8 cellular contexts compared by ENCODE assay signal in genomic region chr22:17734197-17734596, GRCh38. TPM values are rescaled to one million over a fixed set of nuclear protein-coding genes. Genes with fewer than 3 reads are reported as not detected.
DNase-seq lines count a peak whose midpoint lies in the region; ATAC-seq and TF ChIP-seq lines count a peak whose summit lies in the region.

No MANE protein-coding gene starts in this region.

- CTCF ChIA-PET in activated CD8-positive, alpha-beta T cell treated with anti-CD3 and anti-CD28 coated beads for 36 hours (lab: Charles Lee): interaction anchor here (0.9 to 2.5 kb wide), 7 partner anchors 9 to 343 kb away, joined by 3 to 11 read pairs (median 3); partner anchors contain the start of gene PEX26

- H3K4me1 ChIP-seq in CD4-positive, CD25-positive, alpha-beta regulatory T cell (ENCODE audit: control insufficient read depth, insufficient read depth, low read length, poor library complexity, severe bottlenecking): peaks cover 5% of the 10 kb centered on the region
- H3K4me1 ChIP-seq in GM23338 (ENCODE audit: insufficient read depth) (no peaks in the 10 kb centered on the region), spleen (peaks cover 0 to 15% (median 0%) of the 10 kb centered on the region in 6 donors), vagina (no peaks in the 10 kb centered on the region), neural progenitor cell (no peaks in the 10 kb centered on the region)

- H2AFZ ChIP-seq in GM23338: no peak overlapping the region
- no peak overlapping the region for H2AFZ ChIP-seq in neural progenitor cell (replicated peaks)

- H4K20me1 ChIP-seq in GM23338 (replicated peaks; ENCODE audit: insufficient read depth) (no peaks in the 10 kb centered on the region; the same call in 1 of the 2 replicates), neural progenitor cell (ENCODE audit: low read depth) (no peaks in the 10 kb centered on the region)

- no peaks in the 10 kb centered on the region for H3K9me3 ChIP-seq in CD4-positive, CD25-positive, alpha-beta regulatory T cell (ENCODE audit: control insufficient read depth in 2 of 2, low read length in 2 of 2)
- H3K9me3 ChIP-seq in spleen (no peaks in the 10 kb centered on the region), vagina (no peaks in the 10 kb centered on the region), neural progenitor cell (ENCODE audit: low read depth) (no peaks in the 10 kb centered on the region)

- no peak overlapping the region for H3K4me2 ChIP-seq in GM23338
- no peak overlapping the region for H3K4me2 ChIP-seq in neural progenitor cell

- no peak for TF ChIP-seq CTCF in GM23338 (conservative IDR thresholded peaks at IDR 0.05; ENCODE audit: low read depth in 2 of 2)
- no peak for TF ChIP-seq CTCF in activated CD8-positive, alpha-beta T cell treated with anti-CD3 and anti-CD28 coated beads for 36 hours (IDR thresholded peaks at IDR 0.05)
- TF ChIP-seq CTCF in spleen (IDR thresholded peaks at IDR 0.05 in 8 of 11, conservative IDR thresholded peaks at IDR 0.05 in 3 of 11): no peak
- TF ChIP-seq CTCF in vagina (IDR thresholded peaks at IDR 0.05): no peak
- no peak for TF ChIP-seq CTCF in neural progenitor cell (IDR thresholded peaks at IDR 0.05)

- WGBS in spleen, 5 donors: 23 to 38% (median 28%) methylated on average over 4 of the region's 4 CpGs

- peaks cover 77% of the 10 kb centered on the region for H3K36me3 ChIP-seq in CD4-positive, CD25-positive, alpha-beta regulatory T cell (ENCODE audit: control insufficient read depth, insufficient read depth, low read length)
- peaks cover 10% of the 10 kb centered on the region; the same call in 1 of the 2 replicates for H3K36me3 ChIP-seq in GM23338 (ENCODE audit: insufficient read depth)
- H3K36me3 ChIP-seq in spleen: peaks cover 8 to 100% (median 71%) of the 10 kb centered on the region in 6 donors
- H3K36me3 ChIP-seq in vagina: peaks cover 0 to 31% of the 10 kb centered on the region in 2 donors
- H3K36me3 ChIP-seq in neural progenitor cell: no peaks in the 10 kb centered on the region

- no peak overlapping the region for H3K4me3 Mint-ChIP-seq in CD4-positive, CD25-positive, alpha-beta regulatory T cell
- no peak overlapping the region for H3K4me3 Mint-ChIP-seq in GM23338
- H3K4me3 Mint-ChIP-seq in activated CD8-positive, alpha-beta T cell treated with anti-CD3 and anti-CD28 coated beads for 36 hours: no peak overlapping the region
- H3K4me3 Mint-ChIP-seq in immature natural killer cell: peak overlapping the region in 2 of 5 donors; percentile 44 to 72
- no peak overlapping the region for H3K4me3 Mint-ChIP-seq in neural progenitor cell

- peaks cover 30% of the 10 kb centered on the region for H3K36me3 Mint-ChIP-seq in CD4-positive, CD25-positive, alpha-beta regulatory T cell
- H3K36me3 Mint-ChIP-seq in GM23338 (ENCODE audit: low read depth): peaks cover 14% of the 10 kb centered on the region; the same call in 2 of the 3 replicates
- peaks cover 13% of the 10 kb centered on the region for H3K36me3 Mint-ChIP-seq in activated CD8-positive, alpha-beta T cell treated with anti-CD3 and anti-CD28 coated beads for 36 hours (ENCODE audit: low read depth)
- H3K36me3 Mint-ChIP-seq in immature natural killer cell: peaks cover 5 to 18% (median 14%) of the 10 kb centered on the region in 3 donors
- peaks cover 12% of the 10 kb centered on the region for H3K36me3 Mint-ChIP-seq in neural progenitor cell

- peak in 1 of 2 donors; percentile 59 for ATAC-seq in CD4-positive, CD25-positive, alpha-beta regulatory T cell (ENCODE audit: low read depth in 2 of 2)
- ATAC-seq in GM23338: no peak
- ATAC-seq in activated CD8-positive, alpha-beta T cell treated with anti-CD3 and anti-CD28 coated beads for 36 hours: peak; percentile 85
- no peak for ATAC-seq in HG02970 (IDR thresholded peaks at IDR 0.05; ENCODE audit: low FRiP score, unreplicated experiment)

- TF ChIP-seq POLR2A in spleen (IDR thresholded peaks at IDR 0.05) (no peak), vagina (IDR thresholded peaks at IDR 0.05) (no peak)

- intact Hi-C loops in activated CD8-positive, alpha-beta T cell treated with anti-CD3 and anti-CD28 coated beads for 36 hours (cut with micrococcal nuclease): no loop called here
- intact Hi-C loops in spleen (cut with DNase I; ENCODE audit: low total_unique reads) (no loop called here), vagina (cut with DNase I) (no loop called here)

- H3K79me2 ChIP-seq in GM23338 (replicated peaks; ENCODE audit: insufficient read depth) (no peaks in the 10 kb centered on the region), neural progenitor cell (ENCODE audit: low read depth) (no peaks in the 10 kb centered on the region)

- no peaks in the 10 kb centered on the region for H3K27me3 ChIP-seq in CD4-positive, CD25-positive, alpha-beta regulatory T cell (ENCODE audit: control insufficient read depth, insufficient read depth, low read length)
- H3K27me3 ChIP-seq in GM23338 (ENCODE audit: insufficient read depth) (no peaks in the 10 kb centered on the region), spleen (replicated peaks in 1 of 7) (no peaks in the 10 kb centered on the region), vagina (no peaks in the 10 kb centered on the region), neural progenitor cell (no peaks in the 10 kb centered on the region)

- H3K27ac ChIP-seq in CD4-positive, CD25-positive, alpha-beta regulatory T cell (ENCODE audit: insufficient read depth, low read length, poor library complexity, severe bottlenecking): no peak overlapping the region
- H3K27ac ChIP-seq in GM23338 (ENCODE audit: low read depth): peak overlapping the region; percentile 50; the same call in 1 of the 2 replicates
- peak overlapping the region in 2 of 8 donors; percentile 15 to 36 for H3K27ac ChIP-seq in spleen
- no peak overlapping the region for H3K27ac ChIP-seq in vagina
- H3K27ac ChIP-seq in neural progenitor cell: no peak overlapping the region

- peak overlapping the region; percentile 53 to 92 (median 87) for H3K27ac Mint-ChIP-seq in CD4-positive, CD25-positive, alpha-beta regulatory T cell
- H3K27ac Mint-ChIP-seq in GM23338: no peak overlapping the region
- H3K27ac Mint-ChIP-seq in activated CD8-positive, alpha-beta T cell treated with anti-CD3 and anti-CD28 coated beads for 36 hours: peak overlapping the region; percentile 59
- H3K27ac Mint-ChIP-seq in immature natural killer cell: peak overlapping the region; percentile 65 to 96 (median 84)
- no peak overlapping the region for H3K27ac Mint-ChIP-seq in neural progenitor cell

- H3K4me1 Mint-ChIP-seq in CD4-positive, CD25-positive, alpha-beta regulatory T cell: peaks cover 0 to 11% (median 5%) of the 10 kb centered on the region in 4 donors
- H3K4me1 Mint-ChIP-seq in GM23338 (no peaks in the 10 kb centered on the region), immature natural killer cell (peaks cover 16 to 28% of the 10 kb centered on the region in 2 donors), neural progenitor cell (no peaks in the 10 kb centered on the region)
- peaks cover 15% of the 10 kb centered on the region for H3K4me1 Mint-ChIP-seq in activated CD8-positive, alpha-beta T cell treated with anti-CD3 and anti-CD28 coated beads for 36 hours (ENCODE audit: low read depth)

- H3K9me2 ChIP-seq in GM23338 (ENCODE audit: insufficient read depth): no peaks in the 10 kb centered on the region

- no peaks in the 10 kb centered on the region for H3K9me3 Mint-ChIP-seq in CD4-positive, CD25-positive, alpha-beta regulatory T cell
- H3K9me3 Mint-ChIP-seq in GM23338 (no peaks in the 10 kb centered on the region), immature natural killer cell (no peaks in the 10 kb centered on the region), neural progenitor cell (no peaks in the 10 kb centered on the region)
- no peaks in the 10 kb centered on the region for H3K9me3 Mint-ChIP-seq in activated CD8-positive, alpha-beta T cell treated with anti-CD3 and anti-CD28 coated beads for 36 hours

- H3K9ac ChIP-seq in neural progenitor cell: no peak overlapping the region

- H3K27me3 Mint-ChIP-seq in CD4-positive, CD25-positive, alpha-beta regulatory T cell: no peaks in the 10 kb centered on the region
- H3K27me3 Mint-ChIP-seq in GM23338 (ENCODE audit: insufficient read depth, low read depth, poor library complexity) (peaks cover 5% of the 10 kb centered on the region), immature natural killer cell (ENCODE audit: low read depth in 3 of 3) (peaks cover 0 to 6% (median 2%) of the 10 kb centered on the region in 3 donors), neural progenitor cell (ENCODE audit: insufficient read depth, low read depth) (no peaks in the 10 kb centered on the region)
- no peaks in the 10 kb centered on the region for H3K27me3 Mint-ChIP-seq in activated CD8-positive, alpha-beta T cell treated with anti-CD3 and anti-CD28 coated beads for 36 hours

- peak in 1 of 3 donors; percentile 58 for DNase-seq in CD4-positive, CD25-positive, alpha-beta regulatory T cell
- DNase-seq in GM23338 (ENCODE audit: low spot score) (no peak), immature natural killer cell (peak; percentile 29 to 37 (median 32)), spleen (no peak), vagina (ENCODE audit: extremely low spot score in 2 of 2) (no peak), neural progenitor cell (ENCODE audit: low spot score) (no peak)
- peak; percentile 71 for DNase-seq in activated CD8-positive, alpha-beta T cell treated with anti-CD3 and anti-CD28 coated beads for 36 hours

- no peak overlapping the region for H3K4me3 ChIP-seq in CD4-positive, CD25-positive, alpha-beta regulatory T cell (ENCODE audit: low read depth, low read length)
- no peak overlapping the region for H3K4me3 ChIP-seq in GM23338
- no peak overlapping the region for H3K4me3 ChIP-seq in spleen
- H3K4me3 ChIP-seq in vagina: no peak overlapping the region
- H3K4me3 ChIP-seq in neural progenitor cell: no peak overlapping the region

- POLR2A ChIA-PET in activated CD8-positive, alpha-beta T cell treated with anti-CD3 and anti-CD28 coated beads for 36 hours (lab: Charles Lee): interaction anchor here (1.1 to 1.6 kb wide), 4 partner anchors 39 to 344 kb away, joined by 3 to 5 read pairs (median 3); partner anchors contain the start of gene PEX26

- H3F3A ChIP-seq in GM23338 (replicated peaks; ENCODE audit: low read depth) (0 out of 2 replicates have a peak, but pooled peaks cover 10% of the 10 kb centered on the region), neural progenitor cell (ENCODE audit: low read depth) (no peaks in the 10 kb centered on the region)

TF ChIP-seq in GM23338, 12 proteins besides CTCF, POLR2A, EP300 and RAD21:
- TF ChIP-seq STAT1 (IDR thresholded peaks at IDR 0.05; ENCODE audit: unreplicated experiment): no peak

RNA-seq across cellular contexts. Expression of gene BID, which starts 40.1 kb away (rescaled TPM):
- 17.6 TPM for total RNA-seq in CD4-positive, CD25-positive, alpha-beta regulatory T cell
- 10 to 100 TPM; 56.2 to 84.0 (median 71.2) TPM for polyA plus RNA-seq in CD4-positive, CD25-positive, alpha-beta regulatory T cell
- 62.3 and 125 TPM in 2 replicates for total RNA-seq in GM23338 (2014; rRNA removed; shearing (Covaris generic))
- polyA plus RNA-seq in GM23338 (2016; fragmentation: Nextera tagmentation; extraction: Ambion mirVana): 63.4 and 65.1 TPM in 2 replicates
- 10 to 100 TPM; 16.3 to 19.9 TPM for total RNA-seq in activated CD8-positive, alpha-beta T cell treated with anti-CD3 and anti-CD28 coated beads for 36 hours
- 100 to 1,000 TPM; 110 to 180 (median 164) TPM for polyA plus RNA-seq in immature natural killer cell
- 10 to 100 TPM; 45.4 to 73.4 (median 51.5) TPM for total RNA-seq in spleen
- polyA plus RNA-seq in spleen: 10 to 100 TPM; 37.7 to 49.2 (median 41.3) TPM
- total RNA-seq in vagina: 36.3 TPM
- total RNA-seq in neural progenitor cell (ENCODE audit: low replicate concordance): 16.6 and 29.2 TPM in 2 replicates

Comparison
In these comparisons a context has a peak if more than half of its experiments do, and no peak if none do; other contexts are left out.
1. DNase-seq: peak in activated CD8-positive, alpha-beta T cell treated with anti-CD3 and anti-CD28 coated beads for 36 hours (single experiment) and immature natural killer cell (3 of 3); none in GM23338 (single experiment), spleen (single experiment), vagina (0 of 2) and neural progenitor cell (single experiment).
2. H3K27ac Mint-ChIP-seq: peak in CD4-positive, CD25-positive, alpha-beta regulatory T cell (3 of 3), activated CD8-positive, alpha-beta T cell treated with anti-CD3 and anti-CD28 coated beads for 36 hours (single experiment) and immature natural killer cell (6 of 6); none in GM23338 (single experiment) and neural progenitor cell (single experiment).